Comparison of ENCODE assay signal across 1 cellular context in genomic region chr17:39704821-39705551, GRCh38.
TF ChIP-seq lines count a peak whose summit lies in the region.

No MANE protein-coding gene starts in this region.

TF ChIP-seq in A549, 52 proteins besides CTCF, POLR2A, EP300 and RAD21 (continued from another document):
- TF ChIP-seq USF2 (IDR thresholded peaks at IDR 0.05) = no peak
- no peak for TF ChIP-seq MAFK (IDR thresholded peaks at IDR 0.05; ENCODE audit: partially characterized antibody)
- no peak for TF ChIP-seq BHLHE40 (IDR thresholded peaks at IDR 0.05; ENCODE audit: low read depth, low read length)
